27 cellular contexts compared by ENCODE assay signal in genomic region chrX:122272011-122272410, GRCh38.
"Had no signal": no experiment of that assay in that cellular context is flagged by ENCODE, and none has a peak within 500 bp of the region (broad histone marks: within the 10 kb centered on the region; RNA-seq: fewer than 3 reads in every experiment).

No MANE protein-coding gene starts in this region.

- H3K27me3 ChIP-seq: body of pancreas, colonic mucosa, esophagus squamous epithelium, heart left ventricle, hepatocyte had no signal

- DNase-seq: activated CD4-positive, alpha-beta memory T cell treated with anti-CD3 and anti-CD28 coated beads, Interleukin-2, amount 10 ng/mL, durations not matched to agents 7 days and 5 days; activated CD4-positive, alpha-beta T cell treated with anti-CD3 and anti-CD28 coated beads for 1 hour; activated CD4-positive, alpha-beta T cell treated with anti-CD3 and anti-CD28 coated beads for 4 hours; activated CD4-positive, alpha-beta T cell treated with anti-CD3 and anti-CD28 coated beads, Interleukin-2, amount 10 ng/mL, durations not matched to agents 7 days and 5 days; activated CD4-positive, alpha-beta T cell treated with anti-CD3 and anti-CD28 coated beads, Interleukin-2, amount 50 U/mL, for 4 hours; activated CD8-positive, alpha-beta memory T cell treated with anti-CD3 and anti-CD28 coated beads, Interleukin-2, amount 50 U/mL, for 48 hours; activated gamma-delta T cell; activated naive CD4-positive, alpha-beta T cell; activated naive CD4-positive, alpha-beta T cell treated with anti-CD3 and anti-CD28 coated beads, Interleukin-2, amount 10 ng/mL, durations not matched to agents 7 days and 5 days; activated naive CD8-positive, alpha-beta T cell treated with anti-CD3 and anti-CD28 coated beads, Interleukin-2, amount 10 ng/mL, durations not matched to agents 7 days and 5 days; activated T-cell treated with anti-CD3 and anti-CD28 coated beads for 4 hours; activated T-cell treated with anti-CD3 and anti-CD28 coated beads, Interleukin-2, amount 50 U/mL, for 24 hours; activated T-cell treated with anti-CD3 and anti-CD28 coated beads, Interleukin-2, amount 50 U/mL, for 72 hours; amniotic stem cell; anterior cingulate cortex; body of pancreas; cerebellar nuclear complex; colonic mucosa; effector CD8-positive, alpha-beta T cell; esophagus squamous epithelium; heart left ventricle; T-helper 2 cell had no signal

- H3K4me3 ChIP-seq: body of pancreas, colonic mucosa, esophagus squamous epithelium, heart left ventricle, hepatocyte had no signal

- H3K9me3 ChIP-seq: body of pancreas, colonic mucosa, esophagus squamous epithelium had no signal

- H3K36me3 ChIP-seq: colonic mucosa, esophagus squamous epithelium, heart left ventricle had no signal

- H3K27ac ChIP-seq: body of pancreas, colonic mucosa, epithelial cell of prostate, esophagus squamous epithelium, heart left ventricle, hepatocyte, VCaP had no signal

- H3K4me1 ChIP-seq: body of pancreas, colonic mucosa, esophagus squamous epithelium, heart left ventricle had no signal

- ATAC-seq: activated naive CD4-positive, alpha-beta T cell treated with anti-CD3 and anti-CD28 coated beads, Interleukin-2, amount 50 U/mL, for 72 hours; activated T-cell treated with anti-CD3 and anti-CD28 coated beads, Interleukin-2, amount 50 U/mL, for 72 hours; body of pancreas; heart left ventricle; WTC11 had no signal
